Comparison of ENCODE assay signal across 8 cellular contexts in the genomic region with DNA sequence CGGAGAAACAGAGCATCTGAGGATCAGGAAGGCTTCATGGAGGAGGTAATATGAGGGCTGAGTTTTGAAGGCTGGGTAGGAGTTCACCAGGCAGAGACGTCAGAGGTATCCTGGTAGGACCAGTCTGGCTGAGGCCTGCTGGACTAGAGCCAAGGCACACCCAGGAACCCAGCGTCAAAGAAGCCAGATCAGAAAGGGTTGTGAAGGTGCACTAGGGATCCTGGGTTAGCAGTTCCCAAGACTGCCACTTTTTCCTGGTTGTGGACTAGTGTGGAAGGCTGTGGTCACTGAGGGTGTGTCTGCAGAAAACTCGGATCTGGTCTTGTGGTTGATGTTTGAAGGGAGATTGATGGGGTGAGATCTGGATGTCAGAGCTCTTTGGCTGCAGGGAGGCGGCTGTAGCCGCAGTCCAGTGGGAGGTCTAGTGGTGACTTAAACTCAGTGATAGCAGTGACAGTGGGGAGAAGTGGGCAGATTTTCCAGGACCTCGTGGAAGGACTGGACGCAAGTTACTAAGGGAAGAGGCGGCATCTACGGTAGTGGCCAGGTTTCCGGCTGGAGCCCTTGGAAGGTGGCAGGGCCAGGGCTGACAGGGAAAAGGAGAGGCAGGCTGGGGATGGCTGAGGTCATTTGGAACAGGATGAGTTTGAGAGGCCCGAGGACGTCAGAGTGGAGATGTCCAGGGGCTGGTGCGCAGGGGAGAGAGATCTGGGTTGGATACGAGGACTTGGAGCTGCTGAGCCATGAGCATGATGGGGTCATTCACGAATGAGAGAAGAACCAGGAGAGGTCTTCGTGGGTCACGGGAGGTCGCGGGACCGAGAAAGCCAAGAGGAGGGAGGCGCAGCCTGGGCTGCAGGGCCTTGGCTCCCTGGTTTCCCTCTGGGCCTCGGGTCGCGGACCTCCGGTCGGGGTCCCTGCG. TPM values are rescaled to one million over a fixed set of nuclear protein-coding genes. Genes with fewer than 3 reads are reported as not detected.
DNase-seq lines count a peak whose midpoint lies in the region; ATAC-seq and TF ChIP-seq lines count a peak whose summit lies in the region.

No MANE protein-coding gene starts in this region.

- H3K4me3 ChIP-seq in retinal pigment epithelial cell (ENCODE audit: low read length): peak overlapping the region; percentile 54

- H3K27ac Mint-ChIP-seq in CD4-positive, alpha-beta T cell: peak overlapping the region; percentile 97
- peak overlapping the region; percentile 71 for H3K27ac Mint-ChIP-seq in activated T-helper 1 cell treated with anti-CD3 and anti-CD28 coated beads, Interleukin-12 subunit alpha, Interleukin-12 subunit beta, Interleukin-2, Interleukin-4 antibody, amounts not matched to agents 30 ng/mL and 10 ng/mL and 1 ng/mL, durations not matched to agents 14 hours and 24 hours and 36 hours

- no peaks in the 10 kb centered on the region for H3K27me3 Mint-ChIP-seq in CD4-positive, alpha-beta T cell
- peaks cover 3% of the 10 kb centered on the region for H3K27me3 Mint-ChIP-seq in activated T-helper 1 cell treated with anti-CD3 and anti-CD28 coated beads, Interleukin-12 subunit alpha, Interleukin-12 subunit beta, Interleukin-2, Interleukin-4 antibody, amounts not matched to agents 30 ng/mL and 10 ng/mL and 1 ng/mL, durations not matched to agents 14 hours and 24 hours and 36 hours (ENCODE audit: insufficient read depth)

- DNase-seq in CD4-positive, alpha-beta T cell: peak in 2 of 10 experiments; percentile 21 to 26
- DNase-seq in activated T-helper 1 cell treated with anti-CD3 and anti-CD28 coated beads, Interleukin-12 subunit alpha, Interleukin-12 subunit beta, Interleukin-2, Interleukin-4 antibody, amounts not matched to agents 30 ng/mL and 10 ng/mL and 1 ng/mL, durations not matched to agents 14 hours and 24 hours and 36 hours (ENCODE audit: low spot score): no peak
- DNase-seq in left cardiac atrium: no peak
- DNase-seq in retinal pigment epithelial cell (ENCODE audit: low read depth): no peak
- DNase-seq in NCI-H1105 treated with DMSO at 0.1 percent for 48 hours (lab: John Stamatoyannopoulos, UW): no peak
- no peak for DNase-seq in SK-N-DZ (ENCODE audit: low spot score)

- intact Hi-C loops in CD4-positive, alpha-beta T cell (cut with DNase I, micrococcal nuclease): loop anchor here (1.0 to 5.0 kb wide), 3 partner anchors 14 to 110 kb away; partner anchors contain the start of genes PCNX3 (in 1 of the 2) and SIPA1 (in 1 of the 2)
- intact Hi-C loops in activated T-helper 1 cell treated with anti-CD3 and anti-CD28 coated beads, Interleukin-12 subunit alpha, Interleukin-12 subunit beta, Interleukin-2, Interleukin-4 antibody, amounts not matched to agents 30 ng/mL and 10 ng/mL and 1 ng/mL, durations not matched to agents 14 hours and 24 hours and 36 hours (cut with micrococcal nuclease): loop anchor here (1.0 kb wide), 4 partner anchors 14 to 237 kb away; partner anchors contain the start of genes PCNX3, SIPA1 and ZNRD2
- intact Hi-C loops in left cardiac atrium (cut with DNase I): no loop called here

- H3K9me3 Mint-ChIP-seq in CD4-positive, alpha-beta T cell: no peaks in the 10 kb centered on the region
- no peaks in the 10 kb centered on the region for H3K9me3 Mint-ChIP-seq in activated T-helper 1 cell treated with anti-CD3 and anti-CD28 coated beads, Interleukin-12 subunit alpha, Interleukin-12 subunit beta, Interleukin-2, Interleukin-4 antibody, amounts not matched to agents 30 ng/mL and 10 ng/mL and 1 ng/mL, durations not matched to agents 14 hours and 24 hours and 36 hours

- peak overlapping the region; percentile 88 for H3K4me3 Mint-ChIP-seq in CD4-positive, alpha-beta T cell
- H3K4me3 Mint-ChIP-seq in activated T-helper 1 cell treated with anti-CD3 and anti-CD28 coated beads, Interleukin-12 subunit alpha, Interleukin-12 subunit beta, Interleukin-2, Interleukin-4 antibody, amounts not matched to agents 30 ng/mL and 10 ng/mL and 1 ng/mL, durations not matched to agents 14 hours and 24 hours and 36 hours: peak overlapping the region; percentile 38

- H3K27ac ChIP-seq in CD4-positive, alpha-beta T cell (ENCODE audit: low read depth, low read length): peak overlapping the region; percentile 95

- CTCF ChIA-PET in CD4-positive, alpha-beta T cell (lab: Charles Lee): interaction anchor here (0.7 to 2.8 kb wide), 8 partner anchors 11 to 237 kb away, joined by 3 to 10 read pairs (median 4); partner anchors contain the start of genes MUS81, PCNX3, RELA and SIPA1

- POLR2A ChIA-PET in CD4-positive, alpha-beta T cell (lab: Charles Lee): interaction anchor here (0.5 to 11.7 kb wide), 25 partner anchors 8 to 517 kb away, joined by 3 to 244 read pairs (median 6); partner anchors contain the start of genes CFL1, FAM89B, KAT5 and MAP3K11

- H3K36me3 Mint-ChIP-seq in CD4-positive, alpha-beta T cell (ENCODE audit: low read depth): peaks cover 86% of the 10 kb centered on the region
- peaks cover 35% of the 10 kb centered on the region for H3K36me3 Mint-ChIP-seq in activated T-helper 1 cell treated with anti-CD3 and anti-CD28 coated beads, Interleukin-12 subunit alpha, Interleukin-12 subunit beta, Interleukin-2, Interleukin-4 antibody, amounts not matched to agents 30 ng/mL and 10 ng/mL and 1 ng/mL, durations not matched to agents 14 hours and 24 hours and 36 hours (ENCODE audit: low read depth)

- no peak for TF ChIP-seq CTCF in CD4-positive, alpha-beta T cell (IDR thresholded peaks at IDR 0.05)
- no peak for TF ChIP-seq CTCF in retinal pigment epithelial cell (conservative IDR thresholded peaks at IDR 0.05; ENCODE audit: low read depth, low read length)

- no peaks in the 10 kb centered on the region for H3K27me3 ChIP-seq in CD4-positive, alpha-beta T cell (ENCODE audit: control insufficient read depth, insufficient read depth, low read length)

- peaks cover 46% of the 10 kb centered on the region for H3K4me1 Mint-ChIP-seq in CD4-positive, alpha-beta T cell (ENCODE audit: low read depth)
- H3K4me1 Mint-ChIP-seq in activated T-helper 1 cell treated with anti-CD3 and anti-CD28 coated beads, Interleukin-12 subunit alpha, Interleukin-12 subunit beta, Interleukin-2, Interleukin-4 antibody, amounts not matched to agents 30 ng/mL and 10 ng/mL and 1 ng/mL, durations not matched to agents 14 hours and 24 hours and 36 hours (ENCODE audit: low read depth): peaks cover 36% of the 10 kb centered on the region

- ATAC-seq in CD4-positive, alpha-beta T cell (ENCODE audit: poor library complexity): no peak
- ATAC-seq in HG03159 (IDR thresholded peaks at IDR 0.05; ENCODE audit: unreplicated experiment) (peak; percentile 18), left cardiac atrium (peak; percentile 16 to 24), GM21825 (IDR thresholded peaks at IDR 0.05; ENCODE audit: unreplicated experiment) (no peak)

- H3K9me3 ChIP-seq in CD4-positive, alpha-beta T cell (ENCODE audit: control insufficient read depth, low read length): no peaks in the 10 kb centered on the region

RNA-seq across cellular contexts. Expression of gene RELA, which starts 10.9 kb away (rescaled TPM):
- 100 to 1,000 TPM; 379 to 382 TPM for total RNA-seq in CD4-positive, alpha-beta T cell
- 102 and 104 TPM in 2 replicates for total RNA-seq in activated T-helper 1 cell treated with anti-CD3 and anti-CD28 coated beads, Interleukin-12 subunit alpha, Interleukin-12 subunit beta, Interleukin-2, Interleukin-4 antibody, amounts not matched to agents 30 ng/mL and 10 ng/mL and 1 ng/mL, durations not matched to agents 14 hours and 24 hours and 36 hours
- 10 to 100 TPM; 36.1 to 56.2 TPM for total RNA-seq in left cardiac atrium
- 23.5 and 37.3 TPM in 2 replicates for polyA plus RNA-seq in SK-N-DZ (2014; cell fraction: cytosol; rRNA removed)
- polyA plus RNA-seq in SK-N-DZ (2014; cell fraction: nucleus; rRNA removed): 61.4 and 69.4 TPM in 2 replicates

RNA-seq across cellular contexts. Expression of gene SIPA1, which starts 13.9 kb away (rescaled TPM):
- 100 to 1,000 TPM; 272 to 298 TPM for total RNA-seq in CD4-positive, alpha-beta T cell
- 117 and 130 TPM in 2 replicates for total RNA-seq in activated T-helper 1 cell treated with anti-CD3 and anti-CD28 coated beads, Interleukin-12 subunit alpha, Interleukin-12 subunit beta, Interleukin-2, Interleukin-4 antibody, amounts not matched to agents 30 ng/mL and 10 ng/mL and 1 ng/mL, durations not matched to agents 14 hours and 24 hours and 36 hours
- 10 to 100 TPM; 31.7 to 33.0 TPM for total RNA-seq in left cardiac atrium
- polyA plus RNA-seq in SK-N-DZ (2014; cell fraction: cytosol; rRNA removed): 8.3 and 12.0 TPM in 2 replicates
- 7.1 and 14.1 TPM in 2 replicates for polyA plus RNA-seq in SK-N-DZ (2014; cell fraction: nucleus; rRNA removed)

RNA-seq across cellular contexts. Expression of gene PCNX3, which starts 36.3 kb away (rescaled TPM):
- total RNA-seq in CD4-positive, alpha-beta T cell: 10 to 100 TPM; 37.3 to 40.5 TPM
- 55.0 and 55.2 TPM in 2 replicates for total RNA-seq in activated T-helper 1 cell treated with anti-CD3 and anti-CD28 coated beads, Interleukin-12 subunit alpha, Interleukin-12 subunit beta, Interleukin-2, Interleukin-4 antibody, amounts not matched to agents 30 ng/mL and 10 ng/mL and 1 ng/mL, durations not matched to agents 14 hours and 24 hours and 36 hours
- total RNA-seq in left cardiac atrium: 10 to 100 TPM; 15.1 to 16.7 TPM
- 14.6 and 18.7 TPM in 2 replicates for polyA plus RNA-seq in SK-N-DZ (2014; cell fraction: cytosol; rRNA removed)
- polyA plus RNA-seq in SK-N-DZ (2014; cell fraction: nucleus; rRNA removed): 37.3 and 48.4 TPM in 2 replicates

RNA-seq across cellular contexts. Expression of gene MAP3K11, which starts 37.8 kb away (rescaled TPM):
- 10 to 100 TPM; 45.2 to 45.8 TPM for total RNA-seq in CD4-positive, alpha-beta T cell
- 103 and 106 TPM in 2 replicates for total RNA-seq in activated T-helper 1 cell treated with anti-CD3 and anti-CD28 coated beads, Interleukin-12 subunit alpha, Interleukin-12 subunit beta, Interleukin-2, Interleukin-4 antibody, amounts not matched to agents 30 ng/mL and 10 ng/mL and 1 ng/mL, durations not matched to agents 14 hours and 24 hours and 36 hours
- 10 to 100 TPM; 42.8 to 44.7 TPM for total RNA-seq in left cardiac atrium
- 14.1 and 19.2 TPM in 2 replicates for polyA plus RNA-seq in SK-N-DZ (2014; cell fraction: cytosol; rRNA removed)
- polyA plus RNA-seq in SK-N-DZ (2014; cell fraction: nucleus; rRNA removed): 13.2 and 13.3 TPM in 2 replicates

RNA-seq across cellular contexts. Expression of gene KCNK7, which starts 56.2 kb away (rescaled TPM):
- 1 to 10 TPM; 4.9 to 5.0 TPM for total RNA-seq in CD4-positive, alpha-beta T cell
- total RNA-seq in activated T-helper 1 cell treated with anti-CD3 and anti-CD28 coated beads, Interleukin-12 subunit alpha, Interleukin-12 subunit beta, Interleukin-2, Interleukin-4 antibody, amounts not matched to agents 30 ng/mL and 10 ng/mL and 1 ng/mL, durations not matched to agents 14 hours and 24 hours and 36 hours: 1.6 and 2.0 TPM in 2 replicates
- under 1 TPM; 0.31 to 0.53 TPM for total RNA-seq in left cardiac atrium
- polyA plus RNA-seq in SK-N-DZ (2014; cell fraction: cytosol; rRNA removed): 0.19 and 0.38 TPM in 2 replicates
- 1.6 and 2.0 TPM in 2 replicates for polyA plus RNA-seq in SK-N-DZ (2014; cell fraction: nucleus; rRNA removed)

Comparison
In these comparisons a context has a peak if more than half of its experiments do, and no peak if none do; other contexts are left out.
1. ATAC-seq: peak in HG03159 (single experiment) and left cardiac atrium (2 of 2); none in CD4-positive, alpha-beta T cell (single experiment) and GM21825 (single experiment).
2. intact Hi-C loops: an anchor here in CD4-positive, alpha-beta T cell (1.0 to 5.0 kb wide) and activated T-helper 1 cell treated with anti-CD3 and anti-CD28 coated beads, Interleukin-12 subunit alpha, Interleukin-12 subunit beta, Interleukin-2, Interleukin-4 antibody, amounts not matched to agents 30 ng/mL and 10 ng/mL and 1 ng/mL, durations not matched to agents 14 hours and 24 hours and 36 hours (1.0 kb wide); none called in left cardiac atrium.